Comparison of ENCODE assay signal across 11 cellular contexts in the genomic region with DNA sequence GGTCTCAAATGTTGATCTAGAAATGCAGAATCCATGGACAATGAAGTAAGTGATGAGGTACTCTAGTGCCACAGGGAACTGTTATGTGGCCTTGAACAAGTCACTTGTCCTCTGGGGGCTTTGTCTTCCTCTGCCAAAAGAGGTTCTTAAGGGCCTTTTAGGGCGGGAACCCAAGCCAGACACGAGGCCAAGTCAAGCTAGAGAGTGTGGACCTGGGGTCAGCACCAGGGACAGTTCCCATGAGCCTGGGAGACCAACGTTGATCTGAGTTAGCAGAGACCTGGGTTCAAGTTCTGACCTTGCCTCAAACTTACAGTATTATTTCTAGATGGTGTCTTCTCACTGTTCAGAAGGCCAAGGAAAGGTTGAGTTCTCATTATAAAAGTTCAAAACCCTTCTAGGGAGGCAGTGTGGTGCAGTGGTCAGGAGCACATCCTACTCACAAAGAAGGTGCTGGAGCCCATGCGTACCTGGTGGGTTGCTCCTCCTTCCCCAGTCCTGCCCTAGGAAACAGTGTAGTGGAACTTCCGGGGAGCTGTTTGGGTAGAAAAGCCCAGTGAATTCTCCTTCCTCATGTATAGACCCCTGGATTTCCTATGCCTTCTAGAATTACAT.
A peak's percentile ranks its signal among the peaks of the same experiment; 100 is the strongest.
DNase-seq lines count a peak whose midpoint lies in the region; ATAC-seq, FAIRE-seq and TF ChIP-seq lines count a peak whose summit lies in the region.
"Had no signal": no experiment of that assay in that cellular context is flagged by ENCODE, and none has a peak within 500 bp of the region (broad histone marks: within the 10 kb centered on the region; RNA-seq: fewer than 3 reads in every experiment).

No MANE protein-coding gene starts in this region.

- ATAC-seq in K562, result peak; percentile 61; the same call in 2 of the 3 replicates
- ATAC-seq in left lung, result peak; percentile 26
- no peak for ATAC-seq in HG03025 (IDR thresholded peaks at IDR 0.05; ENCODE audit: low FRiP score, unreplicated experiment)
- ATAC-seq in GM18870 (IDR thresholded peaks at IDR 0.05; ENCODE audit: unreplicated experiment), result no peak
- no peak for ATAC-seq in right cardiac atrium

- H3K27ac ChIP-seq in K562 (ENCODE audit: extremely low read depth, low read depth, low read length), result no peak overlapping the region
- H3K27ac ChIP-seq in left lung, result no peak overlapping the region
- H3K27ac ChIP-seq in right cardiac atrium (ENCODE audit: low read length), result no peak overlapping the region

- no peaks in the 10 kb centered on the region for H3K9me3 ChIP-seq in K562 (replicated peaks; ENCODE audit: control insufficient read depth, insufficient read depth, low read depth, low read length)
- H3K9me3 ChIP-seq in left lung, result no peaks in the 10 kb centered on the region
- H3K9me3 ChIP-seq in right cardiac atrium (ENCODE audit: control insufficient read depth, low read length), result no peaks in the 10 kb centered on the region

- no TSS peak for BruUV-seq in K562 (replicated peaks; lab: Mats Ljungman, UMichigan)

- H3K9ac ChIP-seq in K562 (ENCODE audit: insufficient read depth in 1 of 2, low read depth in 2 of 2, low read length in 2 of 2), result no peak overlapping the region

- H3K4me1 ChIP-seq in K562 (replicated peaks in 1 of 2; ENCODE audit: control insufficient read depth in 2 of 2, insufficient read depth in 2 of 2, low read length in 2 of 2), result no peaks in the 10 kb centered on the region
- H3K4me1 ChIP-seq in left lung, result no peaks in the 10 kb centered on the region
- H3K4me1 ChIP-seq in right cardiac atrium (ENCODE audit: control insufficient read depth, insufficient read depth, low read length), result no peaks in the 10 kb centered on the region

- H3K36me3 ChIP-seq in K562 (ENCODE audit: control insufficient read depth, insufficient read depth, low read length) (no peaks in the 10 kb centered on the region), left lung (no peaks in the 10 kb centered on the region)

- no peak for TF ChIP-seq EP300 in K562 (IDR thresholded peaks at IDR 0.05; ENCODE audit: low read length)

- no peak for TF ChIP-seq POLR2A in K562 (conservative IDR thresholded peaks at IDR 0.05)

- POLR2A ChIA-PET in K562 (lab: Yijun Ruan, JAX), result interaction anchor here (0.6 kb wide), 3 partner anchors 61 to 495 kb away, joined by 3 to 4 read pairs (median 3); no protein-coding TSS in a partner anchor

- DNase-seq in GM20000 (ENCODE audit: low spot score), result peak; percentile 32
- peak; percentile 22 for DNase-seq in M059J (ENCODE audit: low read depth)
- DNase-seq in K562 (ENCODE audit: extremely low read depth in 1 of 4, low spot score in 3 of 4), result peak; percentile 27 to 47 (median 36)
- no peak for DNase-seq in left lung
- DNase-seq in activated CD4-positive, CD25-positive, alpha-beta regulatory T cell (lab: John Stamatoyannopoulos, UW), result no peak
- no peak for DNase-seq in right cardiac atrium
- DNase-seq: activated effector memory CD4-positive, alpha-beta T cell treated with Interleukin-2 at 50 U/mL for 16 hours; effector CD4-positive, alpha-beta T cell; NCI-H1436 had no signal

- TF ChIP-seq CTCF in GM20000 (IDR thresholded peaks at IDR 0.05; ENCODE audit: extremely low read depth, missing control alignments), result no peak
- no peak for TF ChIP-seq CTCF in K562 (IDR thresholded peaks at IDR 0.05 in 2 of 3, conservative IDR thresholded peaks at IDR 0.05 in 1 of 3; ENCODE audit: insufficient read depth in 2 of 3, low read depth in 1 of 3, low read length in 3 of 3)
- TF ChIP-seq CTCF in left lung (IDR thresholded peaks at IDR 0.05), result no peak

- H4K20me1 ChIP-seq in K562 (replicated peaks; ENCODE audit: control insufficient read depth, insufficient read depth, low read length), result peaks cover 6% of the 10 kb centered on the region; the same call in 1 of the 2 replicates

- CTCF ChIA-PET in K562 (lab: Yijun Ruan, JAX; ENCODE audit: low intra/inter-chr PET ratio), result no interaction called here

- no peak overlapping the region for H3K4me3 ChIP-seq in K562
- no peak overlapping the region for H3K4me3 ChIP-seq in left lung
- no peak overlapping the region for H3K4me3 ChIP-seq in right cardiac atrium (ENCODE audit: low read length)

- FAIRE-seq in K562 (lab: Jason Lieb, UNC), result peak; percentile 44

- 4% methylated on average over 5 of the region's 5 CpGs for WGBS in K562 (ENCODE audit: insufficient coverage, low coverage, missing lambda C conversion rate)
- 26% methylated on average over 5 of the region's 5 CpGs for WGBS in right cardiac atrium

- H3K9me1 ChIP-seq in K562 (ENCODE audit: control insufficient read depth, insufficient read depth, low read length), result no peaks in the 10 kb centered on the region

- in situ Hi-C loops in K562 (cut with MboI), result no loop called here

- no peak overlapping the region for H2AFZ ChIP-seq in K562 (ENCODE audit: low read depth, low read length)

- no peak overlapping the region for H3K4me2 ChIP-seq in K562 (ENCODE audit: insufficient read depth, low read length)

- H3K27me3 ChIP-seq in K562 (ENCODE audit: control insufficient read depth in 2 of 2, insufficient read depth in 2 of 2, low read length in 2 of 2), result no peaks in the 10 kb centered on the region
- peaks cover 0 to 24% of the 10 kb centered on the region in 2 donors for H3K27me3 ChIP-seq in left lung
- H3K27me3 ChIP-seq in right cardiac atrium (ENCODE audit: control insufficient read depth, insufficient read depth), result peaks cover 2% of the 10 kb centered on the region

- intact Hi-C loops in K562 (cut with micrococcal nuclease), result no loop called here
- intact Hi-C loops in left lung (cut with DNase I), result no loop called here
- intact Hi-C loops in right cardiac atrium (cut with DNase I), result no loop called here

- H3K79me2 ChIP-seq in K562 (ENCODE audit: control insufficient read depth, insufficient read depth, low read length), result no peaks in the 10 kb centered on the region

- TF ChIP-seq RAD21 in K562 (CRISPR knock-in tag; conservative IDR thresholded peaks at IDR 0.05 in 1 of 2, IDR thresholded peaks at IDR 0.05 in 1 of 2), result no peak

TF ChIP-seq in K562, 482 proteins besides CTCF, POLR2A, EP300 and RAD21 (continues in another document):
- TF ChIP-seq NFXL1 (CRISPR knock-in tag; IDR thresholded peaks at IDR 0.05), result no peak
- no peak for TF ChIP-seq COPS2 (conservative IDR thresholded peaks at IDR 0.05)
- TF ChIP-seq NR2C2 (CRISPR knock-in tag; IDR thresholded peaks at IDR 0.05), result no peak
- no peak for TF ChIP-seq NR2C2 (tag; IDR thresholded peaks at IDR 0.05)
- no peak for TF ChIP-seq L3MBTL2 (IDR thresholded peaks at IDR 0.05)
- peak; percentile 38; the same call in 1 of the 2 replicates for TF ChIP-seq DMBX1 (CRISPR knock-in tag; IDR thresholded peaks at IDR 0.05; ENCODE audit: borderline replicate concordance)
- TF ChIP-seq ELF2 (CRISPR knock-in tag; IDR thresholded peaks at IDR 0.05), result no peak
- TF ChIP-seq, protein P1, sequence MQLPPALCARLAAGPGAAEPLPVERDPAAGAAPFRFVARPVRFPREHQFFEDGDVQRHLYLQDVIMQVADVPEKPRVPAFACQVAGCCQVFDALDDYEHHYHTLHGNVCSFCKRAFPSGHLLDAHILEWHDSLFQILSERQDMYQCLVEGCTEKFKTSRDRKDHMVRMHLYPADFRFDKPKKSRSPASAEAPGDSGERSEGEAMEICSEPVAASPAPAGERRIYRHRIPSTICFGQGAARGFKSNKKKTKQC (CRISPR knock-in tag; IDR thresholded peaks at IDR 0.05), result peak; percentile 58; the same call in 1 of the 2 replicates
- TF ChIP-seq SAP30 (IDR thresholded peaks at IDR 0.05; ENCODE audit: borderline replicate concordance, insufficient read depth, low read depth, low read length, poor library complexity, severe bottlenecking), result no peak
- TF ChIP-seq, protein P2, sequence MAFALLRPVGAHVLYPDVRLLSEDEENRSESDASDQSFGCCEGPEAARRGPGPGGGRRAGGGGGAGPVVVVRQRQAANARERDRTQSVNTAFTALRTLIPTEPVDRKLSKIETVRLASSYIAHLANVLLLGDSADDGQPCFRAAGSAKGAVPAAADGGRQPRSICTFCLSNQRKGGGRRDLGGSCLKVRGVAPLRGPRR (CRISPR knock-in tag; IDR thresholded peaks at IDR 0.05), result no peak
- no peak for TF ChIP-seq ZKSCAN3 (CRISPR knock-in tag; IDR thresholded peaks at IDR 0.05)
- TF ChIP-seq ZNF766 (CRISPR knock-in tag; conservative IDR thresholded peaks at IDR 0.05), result 0 out of 2 replicates have a peak, but pooled peaks have one; percentile 44
- no peak for TF ChIP-seq ASH1L (IDR thresholded peaks at IDR 0.05; ENCODE audit: borderline replicate concordance, low read depth, partially characterized antibody)
- 0 out of 2 replicates have a peak, but pooled peaks have one; percentile 68 for TF ChIP-seq TGIF2 (CRISPR knock-in tag; IDR thresholded peaks at IDR 0.05)
- no peak for TF ChIP-seq TBP (optimal IDR thresholded peaks at IDR 0.05; ENCODE audit: low read depth, low read length)
- no peak for TF ChIP-seq CBX2 (IDR thresholded peaks at IDR 0.05; ENCODE audit: insufficient read depth, low read length, poor library complexity, severe bottlenecking)
- TF ChIP-seq, protein P3, sequence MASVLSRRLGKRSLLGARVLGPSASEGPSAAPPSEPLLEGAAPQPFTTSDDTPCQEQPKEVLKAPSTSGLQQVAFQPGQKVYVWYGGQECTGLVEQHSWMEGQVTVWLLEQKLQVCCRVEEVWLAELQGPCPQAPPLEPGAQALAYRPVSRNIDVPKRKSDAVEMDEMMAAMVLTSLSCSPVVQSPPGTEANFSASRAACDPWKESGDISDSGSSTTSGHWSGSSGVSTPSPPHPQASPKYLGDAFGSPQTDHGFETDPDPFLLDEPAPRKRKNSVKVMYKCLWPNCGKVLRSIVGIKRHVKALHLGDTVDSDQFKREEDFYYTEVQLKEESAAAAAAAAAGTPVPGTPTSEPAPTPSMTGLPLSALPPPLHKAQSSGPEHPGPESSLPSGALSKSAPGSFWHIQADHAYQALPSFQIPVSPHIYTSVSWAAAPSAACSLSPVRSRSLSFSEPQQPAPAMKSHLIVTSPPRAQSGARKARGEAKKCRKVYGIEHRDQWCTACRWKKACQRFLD (CRISPR knock-in tag; IDR thresholded peaks at IDR 0.05), result no peak
- TF ChIP-seq SMARCA4 (IDR thresholded peaks at IDR 0.05), result no peak
- TF ChIP-seq, protein P4, sequence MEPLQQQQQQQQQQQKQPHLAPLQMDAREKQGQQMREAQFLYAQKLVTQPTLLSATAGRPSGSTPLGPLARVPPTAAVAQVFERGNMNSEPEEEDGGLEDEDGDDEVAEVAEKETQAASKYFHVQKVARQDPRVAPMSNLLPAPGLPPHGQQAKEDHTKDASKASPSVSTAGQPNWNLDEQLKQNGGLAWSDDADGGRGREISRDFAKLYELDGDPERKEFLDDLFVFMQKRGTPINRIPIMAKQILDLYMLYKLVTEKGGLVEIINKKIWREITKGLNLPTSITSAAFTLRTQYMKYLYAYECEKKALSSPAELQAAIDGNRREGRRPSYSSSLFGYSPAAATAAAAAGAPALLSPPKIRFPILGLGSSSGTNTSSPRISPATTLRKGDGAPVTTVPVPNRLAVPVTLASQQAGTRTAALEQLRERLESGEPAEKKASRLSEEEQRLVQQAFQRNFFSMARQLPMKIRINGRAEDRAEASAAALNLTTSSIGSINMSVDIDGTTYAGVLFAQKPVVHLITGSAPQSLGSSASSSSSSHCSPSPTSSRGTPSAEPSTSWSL (CRISPR knock-in tag; IDR thresholded peaks at IDR 0.05; ENCODE audit: borderline replicate concordance), result no peak

Comparison
In these comparisons a context has a peak if more than half of its experiments do, and no peak if none do; other contexts are left out.
1. DNase-seq: peak in GM20000 (single experiment), M059J (single experiment) and K562 (4 of 4); none in left lung (0 of 2), activated CD4-positive, CD25-positive, alpha-beta regulatory T cell (0 of 4) and right cardiac atrium (0 of 3).
2. ATAC-seq: peak in K562 (single experiment) and left lung (single experiment); none in HG03025 (single experiment), GM18870 (single experiment) and right cardiac atrium (0 of 2).